Comparison of ENCODE assay signal across 13 cellular contexts in the genomic region with DNA sequence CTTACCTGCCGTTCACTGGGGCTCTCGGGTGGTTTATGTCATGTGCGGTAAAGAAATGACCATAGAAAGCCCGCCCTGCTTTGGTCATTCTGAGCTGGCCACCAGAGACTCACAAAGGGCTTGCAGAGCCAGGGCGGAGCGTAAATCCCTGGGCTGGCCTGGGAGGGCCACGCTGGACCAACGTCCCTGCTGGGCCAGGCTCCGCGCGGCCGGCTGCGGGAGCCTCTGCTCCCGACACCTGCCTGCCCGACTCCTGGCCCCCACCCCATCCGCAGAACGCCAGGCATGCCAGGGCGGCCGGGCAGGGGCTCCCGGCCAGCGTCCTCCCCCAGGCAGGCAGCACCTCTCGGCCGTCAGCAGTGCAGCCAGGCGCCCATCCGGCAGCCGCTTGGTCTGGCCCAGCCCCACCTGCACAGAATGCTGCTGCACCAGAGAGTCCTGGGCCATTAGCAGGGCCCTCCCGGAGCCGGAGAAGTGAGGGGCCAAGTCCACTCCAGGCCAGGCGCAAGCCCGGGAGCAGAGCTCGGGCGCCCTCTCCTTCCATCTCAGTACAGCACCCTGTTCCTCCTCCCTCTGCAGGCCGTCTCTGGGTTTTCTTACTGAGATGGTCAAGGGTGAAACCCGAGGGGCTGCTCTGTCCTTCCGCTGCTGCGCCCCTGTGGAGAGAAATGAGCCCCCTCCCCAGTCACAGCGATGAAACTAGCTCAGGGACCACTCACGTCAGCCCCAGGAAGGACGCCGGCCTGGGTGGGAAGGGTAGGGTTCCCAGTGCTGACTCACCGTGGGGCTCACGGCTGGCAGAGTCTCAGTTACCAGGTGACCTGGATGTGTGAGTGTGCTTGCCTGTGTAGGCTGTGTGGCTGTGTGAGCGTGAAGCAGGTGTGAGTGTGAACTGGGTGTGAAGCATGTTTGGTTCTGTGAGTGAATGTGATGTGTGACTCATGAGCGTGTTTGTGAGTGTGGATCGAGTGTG.
DNase-seq lines count a peak whose midpoint lies in the region; ATAC-seq, FAIRE-seq and TF ChIP-seq lines count a peak whose summit lies in the region.
"Had no signal": no experiment of that assay in that cellular context is flagged by ENCODE, and none has a peak within 500 bp of the region (broad histone marks: within the 10 kb centered on the region; RNA-seq: fewer than 3 reads in every experiment).

No MANE protein-coding gene starts in this region.

- no peak for TF ChIP-seq CTCF in epithelial cell of proximal tubule (conservative IDR thresholded peaks at IDR 0.05; ENCODE audit: low read depth, low read length)
- TF ChIP-seq CTCF in pancreas (IDR thresholded peaks at IDR 0.05), result no peak

- H3K4me3 ChIP-seq in epithelial cell of proximal tubule (ENCODE audit: low read depth, low read length) (peak overlapping the region; percentile 24), pancreas (peak overlapping the region in 1 of 4 donors; percentile 33)
- H3K4me3 ChIP-seq: neural progenitor cell had no signal

- no peaks in the 10 kb centered on the region for H3K36me3 ChIP-seq in pancreas
- H3K36me3 ChIP-seq: neural progenitor cell had no signal

- no peaks in the 10 kb centered on the region for H3K9me3 ChIP-seq in pancreas

- FAIRE-seq in pancreas (lab: Jason Lieb, UNC), result no peak

- peak; percentile 80 for DNase-seq in DMS53 treated with DMSO at 0.1 percent for 48 hours (lab: John Stamatoyannopoulos, UW; ENCODE audit: unreplicated experiment)
- DNase-seq in NCI-H510A (lab: John Stamatoyannopoulos, UW), result peak; percentile 58
- DNase-seq in epithelial cell of proximal tubule (ENCODE audit: low read depth), result no peak
- peak in 3 of 6 donors; percentile 16 to 70 (median 56) for DNase-seq in pancreas
- no peak for DNase-seq in retina
- no peak for DNase-seq in SKM-1 (lab: John Stamatoyannopoulos, UW; ENCODE audit: unreplicated experiment)
- DNase-seq in NCI-H774 (lab: John Stamatoyannopoulos, UW), result no peak
- DNase-seq in NCI-H1105 treated with DMSO at 0.1 percent for 48 hours (lab: John Stamatoyannopoulos, UW), result no peak
- DNase-seq: MM.1S; stimulated activated CD4-positive, alpha-beta T cell treated with anti-CD3 and anti-CD28 coated beads, Interleukin-1b, Interleukin-23, amount 100 ng/mL, for 48 hours; stimulated activated naive CD4-positive, alpha-beta T cell treated with Interleukin-2 at 50 U/mL for 16 hours had no signal

- no peaks in the 10 kb centered on the region for H3K27me3 ChIP-seq in pancreas
- H3K27me3 ChIP-seq: neural progenitor cell had no signal

- peak; percentile 30 to 80 (median 58) for ATAC-seq in pancreas
- ATAC-seq: CD8-positive, alpha-beta T cell had no signal

- WGBS in pancreas, 2 donors, result 57 to 65% methylated on average over 45 of the region's 45 CpGs

- intact Hi-C loops in pancreas (cut with DNase I), result no loop called here

- no peak overlapping the region for H3K27ac ChIP-seq in pancreas
- H3K27ac ChIP-seq: neural progenitor cell had no signal

- H3K4me1 ChIP-seq in pancreas, result no peaks in the 10 kb centered on the region
- H3K4me1 ChIP-seq: neural progenitor cell had no signal

Comparison
In these comparisons a context has a peak if more than half of its experiments do, and no peak if none do; other contexts are left out.
1. DNase-seq: peak in DMS53 treated with DMSO at 0.1 percent for 48 hours (single experiment) and NCI-H510A (single experiment); none in epithelial cell of proximal tubule (single experiment), retina (single experiment), SKM-1 (single experiment), NCI-H774 (single experiment) and NCI-H1105 treated with DMSO at 0.1 percent for 48 hours (single experiment).